Comparison of ENCODE assay signal across 8 cellular contexts in the genomic region with DNA sequence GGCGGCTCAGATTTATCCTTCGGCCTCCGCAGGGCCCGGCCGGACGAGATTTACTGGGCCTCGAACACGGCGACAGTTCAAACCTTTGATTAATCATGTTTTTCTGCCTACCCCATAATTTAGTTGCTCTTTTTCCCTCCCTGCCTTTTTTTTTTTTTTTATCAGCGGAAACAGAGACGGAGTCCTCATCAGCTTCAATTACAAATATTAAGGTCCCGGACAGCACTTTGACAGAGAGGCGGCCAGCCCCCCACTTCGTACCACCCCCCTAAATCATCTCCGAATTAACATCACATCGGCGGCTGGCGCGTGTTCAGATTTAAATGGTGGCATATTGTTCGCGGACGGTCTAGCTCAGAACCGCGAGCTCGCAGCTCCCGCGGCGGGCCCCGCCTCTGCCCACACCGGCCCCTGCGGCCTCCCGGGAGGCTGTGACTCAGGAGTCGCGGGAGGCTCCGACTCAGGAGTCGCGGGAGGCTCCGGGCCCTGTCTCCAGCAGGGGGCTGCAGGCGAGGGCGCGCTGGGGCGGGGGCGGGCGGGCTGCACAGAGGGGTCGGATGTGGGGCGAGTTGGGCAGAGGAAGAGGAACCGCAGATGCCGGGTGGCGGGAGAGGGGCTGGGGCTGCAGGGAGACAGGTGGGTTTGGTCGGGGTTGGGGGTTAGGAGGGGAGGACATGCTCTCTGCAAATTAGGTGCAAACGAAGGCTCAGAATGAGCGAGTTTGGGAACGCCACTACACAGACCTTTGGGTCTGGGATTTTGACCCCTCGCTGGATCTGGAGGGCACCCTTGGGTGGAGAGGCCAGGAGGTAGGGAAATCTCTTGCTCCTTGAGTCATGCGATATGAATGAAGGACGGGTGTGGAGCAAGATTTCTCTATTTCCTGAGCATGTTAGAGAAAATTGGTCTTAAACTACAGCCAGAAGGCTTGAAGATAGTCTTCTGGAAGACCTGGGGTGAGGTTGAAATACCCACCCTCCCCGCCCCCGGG. TPM values are rescaled to one million over a fixed set of nuclear protein-coding genes. Genes with fewer than 3 reads are reported as not detected.
DNase-seq lines count a peak whose midpoint lies in the region; ATAC-seq and TF ChIP-seq lines count a peak whose summit lies in the region.

No MANE protein-coding gene starts in this region.

- H3K9me3 Mint-ChIP-seq in T-helper 2 cell treated with Interferon-gamma antibody and Interleukin-4, amounts not matched to agents 5 μg/mL and 100 μg/mL, for 36 hours: no peaks in the 10 kb centered on the region
- no peaks in the 10 kb centered on the region for H3K9me3 Mint-ChIP-seq in central memory CD8-positive, alpha-beta T cell
- no peaks in the 10 kb centered on the region for H3K9me3 Mint-ChIP-seq in stimulated activated naive CD8-positive, alpha-beta T cell treated with anti-CD3 and anti-CD28 coated beads, Interleukin-15, amount 100 ng/mL, for 72 hours

- peak overlapping the region; percentile 70 for H3K4me3 Mint-ChIP-seq in T-helper 2 cell treated with Interferon-gamma antibody and Interleukin-4, amounts not matched to agents 5 μg/mL and 100 μg/mL, for 36 hours
- H3K4me3 Mint-ChIP-seq in central memory CD8-positive, alpha-beta T cell: peak overlapping the region; percentile 65
- H3K4me3 Mint-ChIP-seq in stimulated activated naive CD8-positive, alpha-beta T cell treated with anti-CD3 and anti-CD28 coated beads, Interleukin-15, amount 100 ng/mL, for 72 hours: peak overlapping the region; percentile 77 to 81

- peaks cover 19% of the 10 kb centered on the region for H3K4me1 Mint-ChIP-seq in T-helper 2 cell treated with Interferon-gamma antibody and Interleukin-4, amounts not matched to agents 5 μg/mL and 100 μg/mL, for 36 hours (ENCODE audit: low read depth)
- peaks cover 29% of the 10 kb centered on the region for H3K4me1 Mint-ChIP-seq in central memory CD8-positive, alpha-beta T cell
- peaks cover 36% of the 10 kb centered on the region for H3K4me1 Mint-ChIP-seq in stimulated activated naive CD8-positive, alpha-beta T cell treated with anti-CD3 and anti-CD28 coated beads, Interleukin-15, amount 100 ng/mL, for 72 hours

- DNase-seq in GM10266 (ENCODE audit: extremely low spot score) (peak; percentile 41), left lobe of liver (ENCODE audit: low spot score) (no peak), superior temporal gyrus (ENCODE audit: extremely low spot score) (no peak)
- peak; percentile 26 for DNase-seq in T-helper 2 cell treated with Interferon-gamma antibody and Interleukin-4, amounts not matched to agents 5 μg/mL and 100 μg/mL, for 36 hours (ENCODE audit: low spot score)
- DNase-seq in central memory CD8-positive, alpha-beta T cell (ENCODE audit: low spot score in 2 of 2): no peak
- DNase-seq in stimulated activated naive CD8-positive, alpha-beta T cell treated with anti-CD3 and anti-CD28 coated beads, Interleukin-15, amount 100 ng/mL, for 72 hours: peak; percentile 39 to 41

- H3K27ac Mint-ChIP-seq in T-helper 2 cell treated with Interferon-gamma antibody and Interleukin-4, amounts not matched to agents 5 μg/mL and 100 μg/mL, for 36 hours: no peak overlapping the region
- H3K27ac Mint-ChIP-seq in central memory CD8-positive, alpha-beta T cell (ENCODE audit: low read depth): no peak overlapping the region
- H3K27ac Mint-ChIP-seq in stimulated activated naive CD8-positive, alpha-beta T cell treated with anti-CD3 and anti-CD28 coated beads, Interleukin-15, amount 100 ng/mL, for 72 hours: no peak overlapping the region

- no peaks in the 10 kb centered on the region for H3K36me3 Mint-ChIP-seq in T-helper 2 cell treated with Interferon-gamma antibody and Interleukin-4, amounts not matched to agents 5 μg/mL and 100 μg/mL, for 36 hours (ENCODE audit: low read depth)
- peaks cover 2% of the 10 kb centered on the region for H3K36me3 Mint-ChIP-seq in central memory CD8-positive, alpha-beta T cell (ENCODE audit: insufficient read depth)

- peak; percentile 24 for ATAC-seq in central memory CD8-positive, alpha-beta T cell (replicated peaks; ENCODE audit: extremely low read depth, poor library complexity, severe bottlenecking)
- ATAC-seq in left lobe of liver (peak; percentile 25), GM21423 (IDR thresholded peaks at IDR 0.05; ENCODE audit: unreplicated experiment) (no peak), GM18520 (IDR thresholded peaks at IDR 0.05; ENCODE audit: unreplicated experiment) (no peak)
- peak; percentile 82 for ATAC-seq in stimulated activated naive CD8-positive, alpha-beta T cell treated with anti-CD3 and anti-CD28 coated beads, Interleukin-15, amount 100 ng/mL, for 72 hours

- H3K27me3 Mint-ChIP-seq in T-helper 2 cell treated with Interferon-gamma antibody and Interleukin-4, amounts not matched to agents 5 μg/mL and 100 μg/mL, for 36 hours (ENCODE audit: low read depth): peaks cover 76% of the 10 kb centered on the region
- peaks cover 96% of the 10 kb centered on the region for H3K27me3 Mint-ChIP-seq in central memory CD8-positive, alpha-beta T cell
- peaks cover 97% of the 10 kb centered on the region for H3K27me3 Mint-ChIP-seq in stimulated activated naive CD8-positive, alpha-beta T cell treated with anti-CD3 and anti-CD28 coated beads, Interleukin-15, amount 100 ng/mL, for 72 hours

- TF ChIP-seq CTCF in GM10266 (IDR thresholded peaks at IDR 0.05; ENCODE audit: control insufficient read depth, insufficient read depth, low read depth, missing control alignments): no peak

RNA-seq across cellular contexts. Expression of gene ATP5MC2, which starts 19.6 kb away (rescaled TPM):
- total RNA-seq in left lobe of liver: 118 TPM

RNA-seq across cellular contexts. Expression of gene CALCOCO1, which starts 31.8 kb away (rescaled TPM):
- 43.8 TPM for total RNA-seq in left lobe of liver

RNA-seq across cellular contexts. Expression of gene CISTR, which starts 56.3 kb away (rescaled TPM):
- total RNA-seq in left lobe of liver: not detected

Comparison
In these comparisons a context has a peak if more than half of its experiments do, and no peak if none do; other contexts are left out.
1. DNase-seq: peak in GM10266 (single experiment), T-helper 2 cell treated with Interferon-gamma antibody and Interleukin-4, amounts not matched to agents 5 μg/mL and 100 μg/mL, for 36 hours (single experiment) and stimulated activated naive CD8-positive, alpha-beta T cell treated with anti-CD3 and anti-CD28 coated beads, Interleukin-15, amount 100 ng/mL, for 72 hours (2 of 2); none in central memory CD8-positive, alpha-beta T cell (0 of 2), left lobe of liver (single experiment) and superior temporal gyrus (single experiment).
2. ATAC-seq: peak in central memory CD8-positive, alpha-beta T cell (single experiment), left lobe of liver (single experiment) and stimulated activated naive CD8-positive, alpha-beta T cell treated with anti-CD3 and anti-CD28 coated beads, Interleukin-15, amount 100 ng/mL, for 72 hours (single experiment); none in GM21423 (single experiment) and GM18520 (single experiment).
3. Peak in every context shown above with its lines, with median percentiles within 50 percentile points of each other: H3K4me3 Mint-ChIP-seq.